ENCODE assay signal across 1 cellular context in genomic region chr4:86917212-86918039, GRCh38.
TF ChIP-seq lines count a peak whose summit lies in the region.

No MANE protein-coding gene starts in this region.

TF ChIP-seq in WTC11, 78 proteins besides CTCF, POLR2A, EP300 and RAD21 (continued from another document):
- TF ChIP-seq ZSCAN18 (CRISPR knock-in tag; IDR thresholded peaks at IDR 0.05) (no peak), JUN (CRISPR knock-in tag; IDR thresholded peaks at IDR 0.05) (no peak), STAT6 (CRISPR knock-in tag; conservative IDR thresholded peaks at IDR 0.05; ENCODE audit: low read depth) (no peak), TEAD1 (CRISPR knock-in tag; IDR thresholded peaks at IDR 0.05) (no peak), FOXP1 (CRISPR knock-in tag; IDR thresholded peaks at IDR 0.05; ENCODE audit: borderline replicate concordance) (no peak), AR (CRISPR knock-in tag; IDR thresholded peaks at IDR 0.05) (no peak)
TF ChIP-seq in WTC11: peak in this region for 0.
